ENCODE assay signal across 3 cellular contexts in genomic region chr1:198669771-198670170, GRCh38.
TF ChIP-seq lines count a peak whose summit lies in the region.

No MANE protein-coding gene starts in this region.

TF ChIP-seq in SK-N-SH, 30 proteins besides CTCF, POLR2A, EP300 and RAD21:
- no peak for TF ChIP-seq MXI1 (IDR thresholded peaks at IDR 0.05; ENCODE audit: low read depth, low read length)
- TF ChIP-seq TCF12 (IDR thresholded peaks at IDR 0.05) = no peak
- TF ChIP-seq FOXJ3 (CRISPR knock-in tag; IDR thresholded peaks at IDR 0.05) = no peak
- no peak for TF ChIP-seq EZH2phosphoT487 (IDR thresholded peaks at IDR 0.05; ENCODE audit: borderline replicate concordance, low read depth)
- no peak for TF ChIP-seq POLR2AphosphoS5 (IDR thresholded peaks at IDR 0.05; ENCODE audit: low read depth, low read length)
- no peak for TF ChIP-seq IRF3 (IDR thresholded peaks at IDR 0.05; ENCODE audit: low read depth, low read length)
- TF ChIP-seq SMC3 (IDR thresholded peaks at IDR 0.05; ENCODE audit: low read depth, low read length) = no peak
- TF ChIP-seq TEAD4 (IDR thresholded peaks at IDR 0.05; ENCODE audit: borderline replicate concordance, insufficient read depth) = no peak
- no peak for TF ChIP-seq RCOR1 (IDR thresholded peaks at IDR 0.05; ENCODE audit: low read length)
- TF ChIP-seq YY1 (IDR thresholded peaks at IDR 0.05; ENCODE audit: low read depth) = no peak
- no peak for TF ChIP-seq RFX5 (IDR thresholded peaks at IDR 0.05; ENCODE audit: low read length)
- no peak for TF ChIP-seq ELF1 (IDR thresholded peaks at IDR 0.05)
- no peak for TF ChIP-seq JUND (IDR thresholded peaks at IDR 0.05)
- TF ChIP-seq TAF1 (IDR thresholded peaks at IDR 0.05; ENCODE audit: borderline replicate concordance, low read depth, low read length) = no peak

TF ChIP-seq in SK-N-SH treated with all-trans-retinoic acid at 6 μM for 48 hours, 23 proteins besides CTCF, POLR2A, EP300 and RAD21:
- TF ChIP-seq POU6F1 (CRISPR knock-in tag; IDR thresholded peaks at IDR 0.05; ENCODE audit: borderline replicate concordance, low read depth) = no peak
- TF ChIP-seq TCF4 (CRISPR knock-in tag; IDR thresholded peaks at IDR 0.05; ENCODE audit: borderline replicate concordance) = no peak
- no peak for TF ChIP-seq TOX (CRISPR knock-in tag; IDR thresholded peaks at IDR 0.05; ENCODE audit: borderline replicate concordance)
- TF ChIP-seq ZNF565 (CRISPR knock-in tag; conservative IDR thresholded peaks at IDR 0.05; ENCODE audit: low read depth) = no peak
- no peak for TF ChIP-seq CREB5 (CRISPR knock-in tag; IDR thresholded peaks at IDR 0.05; ENCODE audit: low read depth)
- no peak for TF ChIP-seq SNAI2 (CRISPR knock-in tag; IDR thresholded peaks at IDR 0.05)
- TF ChIP-seq ZFP3 (CRISPR knock-in tag; IDR thresholded peaks at IDR 0.05) = no peak
- no peak for TF ChIP-seq PATZ1 (CRISPR knock-in tag; IDR thresholded peaks at IDR 0.05; ENCODE audit: borderline replicate concordance)

TF ChIP-seq in IMR-90, 13 proteins besides CTCF, POLR2A, EP300 and RAD21:
- no peak for TF ChIP-seq USF2 (IDR thresholded peaks at IDR 0.05; ENCODE audit: low read depth, low read length)
- no peak for TF ChIP-seq SMC3 (IDR thresholded peaks at IDR 0.05; ENCODE audit: low read depth, low read length)
- TF ChIP-seq MAZ (IDR thresholded peaks at IDR 0.05; ENCODE audit: borderline replicate concordance, low read depth, low read length) = no peak
- TF ChIP-seq CEBPB (IDR thresholded peaks at IDR 0.05; ENCODE audit: low read depth, low read length) = no peak
- TF ChIP-seq BHLHE40 (IDR thresholded peaks at IDR 0.05; ENCODE audit: low read depth, low read length) = no peak
- no peak for TF ChIP-seq ELK1 (IDR thresholded peaks at IDR 0.05; ENCODE audit: borderline replicate concordance, low read depth, low read length)
- no peak for TF ChIP-seq RCOR1 (IDR thresholded peaks at IDR 0.05; ENCODE audit: insufficient replicate concordance, low read length)
- TF ChIP-seq FOS (IDR thresholded peaks at IDR 0.05; ENCODE audit: low read depth, low read length) = no peak
- no peak for TF ChIP-seq MXI1 (IDR thresholded peaks at IDR 0.05; ENCODE audit: borderline replicate concordance, low read depth, low read length)
- no peak for TF ChIP-seq RFX5 (IDR thresholded peaks at IDR 0.05; ENCODE audit: low read depth, low read length)
- no peak for TF ChIP-seq NFE2L2 (IDR thresholded peaks at IDR 0.05; ENCODE audit: low read depth, low read length)
- no peak for TF ChIP-seq MAFK (IDR thresholded peaks at IDR 0.05; ENCODE audit: low read depth, low read length)
- no peak for TF ChIP-seq CHD1 (IDR thresholded peaks at IDR 0.05; ENCODE audit: low read depth, low read length)
TF ChIP-seq in IMR-90: peak in this region for 0.
